In the genomic region with DNA sequence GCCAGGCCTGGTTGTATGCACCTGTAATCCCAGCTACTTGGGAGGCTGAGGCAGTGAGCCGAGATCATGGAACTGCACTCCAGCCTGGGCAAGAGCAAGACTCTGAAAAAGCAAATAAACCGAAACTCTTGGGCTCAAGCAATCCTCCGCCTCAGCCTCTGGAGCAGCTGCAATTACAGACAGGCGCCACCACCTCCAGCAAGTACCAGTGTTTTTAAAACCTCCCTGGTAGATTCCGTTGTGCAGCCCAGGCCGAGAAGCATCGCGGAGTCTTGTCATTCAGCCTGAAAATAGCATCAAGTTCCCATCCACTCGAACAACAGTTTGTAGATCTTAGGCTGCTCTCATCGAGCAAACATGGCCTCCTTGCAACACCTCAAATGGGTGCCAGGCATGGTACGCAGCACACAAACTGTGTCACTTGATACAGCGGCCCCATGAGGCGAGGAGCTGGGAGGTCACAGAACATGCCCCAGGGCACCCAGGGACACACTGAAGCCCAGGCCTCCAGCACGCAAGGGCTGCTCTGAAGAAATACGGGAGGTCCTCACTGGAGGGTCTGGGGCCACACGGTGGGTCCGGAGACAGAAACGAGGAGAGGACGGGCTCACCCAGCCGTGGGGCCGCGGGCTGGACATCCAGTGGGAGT, we compare ENCODE assay signal across 2 cellular contexts.
TF ChIP-seq lines count a peak whose summit lies in the region.

No MANE protein-coding gene starts in this region.

TF ChIP-seq in IMR-90, 13 proteins besides CTCF, POLR2A, EP300 and RAD21:
- TF ChIP-seq, protein P1, sequence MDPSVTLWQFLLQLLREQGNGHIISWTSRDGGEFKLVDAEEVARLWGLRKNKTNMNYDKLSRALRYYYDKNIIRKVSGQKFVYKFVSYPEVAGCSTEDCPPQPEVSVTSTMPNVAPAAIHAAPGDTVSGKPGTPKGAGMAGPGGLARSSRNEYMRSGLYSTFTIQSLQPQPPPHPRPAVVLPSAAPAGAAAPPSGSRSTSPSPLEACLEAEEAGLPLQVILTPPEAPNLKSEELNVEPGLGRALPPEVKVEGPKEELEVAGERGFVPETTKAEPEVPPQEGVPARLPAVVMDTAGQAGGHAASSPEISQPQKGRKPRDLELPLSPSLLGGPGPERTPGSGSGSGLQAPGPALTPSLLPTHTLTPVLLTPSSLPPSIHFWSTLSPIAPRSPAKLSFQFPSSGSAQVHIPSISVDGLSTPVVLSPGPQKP (IDR thresholded peaks at IDR 0.05; ENCODE audit: borderline replicate concordance, low read depth, low read length): no peak
- TF ChIP-seq RCOR1 (IDR thresholded peaks at IDR 0.05; ENCODE audit: insufficient replicate concordance, low read length) (no peak), SMC3 (IDR thresholded peaks at IDR 0.05; ENCODE audit: low read depth, low read length) (no peak), MXI1 (IDR thresholded peaks at IDR 0.05; ENCODE audit: borderline replicate concordance, low read depth, low read length) (no peak), CHD1 (IDR thresholded peaks at IDR 0.05; ENCODE audit: low read depth, low read length) (no peak), NFE2L2 (IDR thresholded peaks at IDR 0.05; ENCODE audit: low read depth, low read length) (no peak), CEBPB (IDR thresholded peaks at IDR 0.05; ENCODE audit: low read depth, low read length) (no peak), MAZ (IDR thresholded peaks at IDR 0.05; ENCODE audit: borderline replicate concordance, low read depth, low read length) (no peak), RFX5 (IDR thresholded peaks at IDR 0.05; ENCODE audit: low read depth, low read length) (no peak), FOS (IDR thresholded peaks at IDR 0.05; ENCODE audit: low read depth, low read length) (no peak), MAFK (IDR thresholded peaks at IDR 0.05; ENCODE audit: low read depth, low read length) (no peak), BHLHE40 (IDR thresholded peaks at IDR 0.05; ENCODE audit: low read depth, low read length) (no peak)
- TF ChIP-seq, protein P2, sequence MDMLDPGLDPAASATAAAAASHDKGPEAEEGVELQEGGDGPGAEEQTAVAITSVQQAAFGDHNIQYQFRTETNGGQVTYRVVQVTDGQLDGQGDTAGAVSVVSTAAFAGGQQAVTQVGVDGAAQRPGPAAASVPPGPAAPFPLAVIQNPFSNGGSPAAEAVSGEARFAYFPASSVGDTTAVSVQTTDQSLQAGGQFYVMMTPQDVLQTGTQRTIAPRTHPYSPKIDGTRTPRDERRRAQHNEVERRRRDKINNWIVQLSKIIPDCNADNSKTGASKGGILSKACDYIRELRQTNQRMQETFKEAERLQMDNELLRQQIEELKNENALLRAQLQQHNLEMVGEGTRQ (IDR thresholded peaks at IDR 0.05; ENCODE audit: low read depth, low read length): no peak

TF ChIP-seq in H1, 55 proteins besides CTCF, POLR2A, EP300 and RAD21:
- TF ChIP-seq JUN (IDR thresholded peaks at IDR 0.05; ENCODE audit: low read depth, low read length) (no peak), CHD2 (IDR thresholded peaks at IDR 0.05; ENCODE audit: low read length) (no peak), MAFK (IDR thresholded peaks at IDR 0.05; ENCODE audit: low read depth, low read length) (no peak), ASH2L (IDR thresholded peaks at IDR 0.05; ENCODE audit: low read length) (no peak), SAP30 (IDR thresholded peaks at IDR 0.05; ENCODE audit: insufficient read depth, insufficient replicate concordance, low read length) (no peak), CREB1 (IDR thresholded peaks at IDR 0.05) (no peak), BRCA1 (IDR thresholded peaks at IDR 0.05; ENCODE audit: low read depth, low read length) (no peak), SIX5 (IDR thresholded peaks at IDR 0.05; ENCODE audit: low read depth, low read length) (no peak), EZH2 (IDR thresholded peaks at IDR 0.05; ENCODE audit: low read depth, low read length, severe bottlenecking) (no peak), HDAC2 (IDR thresholded peaks at IDR 0.05; ENCODE audit: borderline replicate concordance in 1 of 2, low read depth in 2 of 2, low read length in 2 of 2) (no peak), CBX8 (IDR thresholded peaks at IDR 0.05; ENCODE audit: borderline replicate concordance, low read depth, low read length) (no peak)
